Comparison of ENCODE assay signal across 12 cellular contexts in genomic region chr1:153609585-153609907, GRCh38. TPM values are rescaled to one million over a fixed set of nuclear protein-coding genes. Genes with fewer than 3 reads are reported as not detected.
DNase-seq lines count a peak whose midpoint lies in the region; ATAC-seq, FAIRE-seq and TF ChIP-seq lines count a peak whose summit lies in the region.
"Had no signal": no experiment of that assay in that cellular context is flagged by ENCODE, and none has a peak within 500 bp of the region (broad histone marks: within the 10 kb centered on the region; RNA-seq: fewer than 3 reads in every experiment).

No MANE protein-coding gene starts in this region.

- H3K4me1 Mint-ChIP-seq in mesothelial cell of epicardium, result peaks cover 65% of the 10 kb centered on the region

- H3K4me1 ChIP-seq in Panc1 (ENCODE audit: control insufficient read depth, insufficient read depth, low read length) (peaks cover 47% of the 10 kb centered on the region), thymus (ENCODE audit: control insufficient read depth, insufficient read depth, low read length) (no peaks in the 10 kb centered on the region)

- intact Hi-C loops in Panc1 (cut with micrococcal nuclease; ENCODE audit: unreplicated experiment) (no loop called here), dorsolateral prefrontal cortex (cut with DNase I) (no loop called here)

- TF ChIP-seq CTCF in Panc1 (IDR thresholded peaks at IDR 0.05) (no peak), dorsolateral prefrontal cortex (IDR thresholded peaks at IDR 0.05 in 54 of 56, conservative IDR thresholded peaks at IDR 0.05 in 2 of 56; ENCODE audit: low read depth in 1 of 56, partially characterized antibody in 56 of 56) (no peak), mesothelial cell of epicardium (IDR thresholded peaks at IDR 0.05; ENCODE audit: unreplicated experiment) (no peak)

- H3K27me3 Mint-ChIP-seq in mesothelial cell of epicardium (ENCODE audit: low read depth), result no peaks in the 10 kb centered on the region

- H3K36me3 ChIP-seq in Panc1 (ENCODE audit: control insufficient read depth, insufficient read depth, low read length) (no peaks in the 10 kb centered on the region), thymus (ENCODE audit: control insufficient read depth, insufficient read depth) (no peaks in the 10 kb centered on the region)

- 75% methylated on average over 6 of the region's 6 CpGs for WGBS in thymus

- peak overlapping the region; percentile 79 for H3K27ac ChIP-seq in Panc1 (ENCODE audit: low read length)
- peak overlapping the region in 58 of 59 donors; percentile 30 to 94 (median 85) for H3K27ac ChIP-seq in dorsolateral prefrontal cortex
- H3K27ac ChIP-seq in thymus (ENCODE audit: low read depth), result peak overlapping the region; percentile 48

- H3K36me3 Mint-ChIP-seq in mesothelial cell of epicardium, result peaks cover 3% of the 10 kb centered on the region

- H3K9me3 ChIP-seq in Panc1 (ENCODE audit: control insufficient read depth, insufficient read depth, low read depth, low read length) (no peaks in the 10 kb centered on the region), thymus (ENCODE audit: control insufficient read depth) (no peaks in the 10 kb centered on the region)

- POLR2A ChIA-PET in Panc1 (lab: Charles Lee), result no interaction called here

- CTCF ChIA-PET in Panc1 (lab: Charles Lee), result no interaction called here

- H3K9me3 Mint-ChIP-seq in mesothelial cell of epicardium, result no peaks in the 10 kb centered on the region
- H3K9me3 Mint-ChIP-seq: activated T-cell treated with anti-CD3 and anti-CD28 coated beads, Interleukin-2, amount 50 U/mL, for 72 hours had no signal

- H3K27ac Mint-ChIP-seq in mesothelial cell of epicardium, result peak overlapping the region; percentile 13
- H3K27ac Mint-ChIP-seq: activated T-cell treated with anti-CD3 and anti-CD28 coated beads, Interleukin-2, amount 50 U/mL, for 72 hours had no signal

- BruUV-seq in Panc1 (replicated peaks; lab: Mats Ljungman, UMichigan), result no TSS peak

- H3K4me3 ChIP-seq in Panc1 (ENCODE audit: low read depth in 2 of 2, low read length in 2 of 2) (peak overlapping the region in 1 of 2 experiments; percentile 49; a peak in 2 of 4 replicates), dorsolateral prefrontal cortex (peak overlapping the region in 31 of 59 donors; percentile 15 to 65 (median 48)), thymus (ENCODE audit: low read length) (no peak overlapping the region)

- H3K4me3 Mint-ChIP-seq in mesothelial cell of epicardium, result no peak overlapping the region
- H3K4me3 Mint-ChIP-seq: activated T-cell treated with anti-CD3 and anti-CD28 coated beads, Interleukin-2, amount 50 U/mL, for 72 hours had no signal

- DNase-seq in Panc1 (ENCODE audit: low read depth, low spot score), result no peak
- no peak for DNase-seq in dorsolateral prefrontal cortex
- no peak for DNase-seq in mesothelial cell of epicardium (ENCODE audit: low spot score in 2 of 2, unreplicated experiment in 2 of 2)
- DNase-seq in HTR-8/SVneo (ENCODE audit: insufficient read length, low spot score), result no peak
- DNase-seq in NAMALWA (ENCODE audit: low spot score), result no peak
- no peak for DNase-seq in germinal center (ENCODE audit: low spot score)
- DNase-seq: activated T-cell treated with anti-CD3 and anti-CD28 coated beads, Interleukin-2, amount 50 U/mL, for 72 hours; Karpas-422; NCI-H524 had no signal

- no peak for FAIRE-seq in HTR-8/SVneo (lab: Jason Lieb, UNC)

- ATAC-seq in Panc1 (no peak; the same call in 1 of the 2 replicates), HG03521 (IDR thresholded peaks at IDR 0.05; ENCODE audit: unreplicated experiment) (no peak)
- ATAC-seq: activated T-cell treated with anti-CD3 and anti-CD28 coated beads, Interleukin-2, amount 50 U/mL, for 72 hours had no signal

- in situ Hi-C loops in Panc1 (cut with HindIII; ENCODE audit: low pct_unique_long_range_greater_than_20kb, low sequenced_read_pairs), result loop anchor here (25.0 kb wide), 1 partner anchor 247 kb away; the partner anchor contains the start of gene S100A9

- H3K27me3 ChIP-seq in Panc1 (ENCODE audit: control insufficient read depth, insufficient read depth, low read length), result no peaks in the 10 kb centered on the region
- H3K27me3 ChIP-seq in dorsolateral prefrontal cortex, result no peaks in the 10 kb centered on the region
- H3K27me3 ChIP-seq in thymus (ENCODE audit: control insufficient read depth, insufficient read depth), result no peaks in the 10 kb centered on the region

RNA-seq across cellular contexts. Expression of gene S100A16, which starts 3.4 kb away (rescaled TPM):
- 61.6 TPM for total RNA-seq in Panc1 (2021; ENCODE audit: unreplicated experiment)
- 95.0 TPM for polyA plus RNA-seq in Panc1 (2012; ENCODE audit: insufficient read length)
- total RNA-seq in dorsolateral prefrontal cortex, result 10 to 100 TPM; 17.4 to 84.9 (median 28.3) TPM
- total RNA-seq in mesothelial cell of epicardium, result 22.1 to 24.8 TPM (median 22.4 TPM) in 3 replicates
- polyA plus RNA-seq in thymus, result 128 TPM
- total RNA-seq: activated T-cell treated with anti-CD3 and anti-CD28 coated beads, Interleukin-2, amount 50 U/mL, for 72 hours had no signal

RNA-seq across cellular contexts. Expression of gene S100A14, which starts 6.6 kb away (rescaled TPM):
- 0.57 TPM for total RNA-seq in Panc1 (2021; ENCODE audit: unreplicated experiment)
- polyA plus RNA-seq in Panc1 (2012; ENCODE audit: insufficient read length), result not detected
- 1 to 10 TPM in 23 of 120 experiments, under 1 TPM in 30, not detected in 67; 0.36 to 2.9 (median 0.96) TPM for total RNA-seq in dorsolateral prefrontal cortex
- total RNA-seq in mesothelial cell of epicardium, result 8.5 to 10.1 TPM (median 10.0 TPM) in 3 replicates
- 302 TPM for polyA plus RNA-seq in thymus
- total RNA-seq: myocyte had no signal

RNA-seq across cellular contexts. Expression of gene S100A13, which starts 17.8 kb away (rescaled TPM):
- total RNA-seq in Panc1 (2021; ENCODE audit: unreplicated experiment) (111 TPM), dorsolateral prefrontal cortex (100 to 1,000 TPM in 56 of 120 experiments, 10 to 100 TPM in 64; 52.0 to 204 (median 98.7) TPM), mesothelial cell of epicardium (46.6 to 58.5 TPM (median 54.5 TPM) in 3 replicates)
- 218 TPM for polyA plus RNA-seq in Panc1 (2012; ENCODE audit: insufficient read length)
- polyA plus RNA-seq in thymus, result 96.1 TPM

RNA-seq across cellular contexts. Expression of gene S100A1, which starts 18.7 kb away (rescaled TPM):
- total RNA-seq in Panc1 (2021; ENCODE audit: unreplicated experiment) (2.9 TPM), dorsolateral prefrontal cortex (100 to 1,000 TPM; 162 to 726 (median 281) TPM), mesothelial cell of epicardium (0.58 to 0.59 TPM in 2 of 3 replicates, not detected in the other)
- polyA plus RNA-seq in Panc1 (2012; ENCODE audit: insufficient read length), result 8.0 TPM
- 3.4 TPM for polyA plus RNA-seq in thymus
- total RNA-seq: activated T-cell treated with anti-CD3 and anti-CD28 coated beads, Interleukin-2, amount 50 U/mL, for 72 hours had no signal

RNA-seq across cellular contexts. Expression of gene CHTOP, which starts 24.3 kb away (rescaled TPM):
- total RNA-seq in Panc1 (2021; ENCODE audit: unreplicated experiment), result 87.0 TPM
- polyA plus RNA-seq in Panc1 (2012; ENCODE audit: insufficient read length), result 94.2 TPM
- 100 to 1,000 TPM in 1 of 120 experiments, 10 to 100 TPM in 119; 62.0 to 109 (median 76.4) TPM for total RNA-seq in dorsolateral prefrontal cortex
- 108 to 114 TPM (median 111 TPM) in 3 replicates for total RNA-seq in mesothelial cell of epicardium
- 111 TPM for polyA plus RNA-seq in thymus
